In genomic region chr7:7122701-7123281, GRCh38 we compare ENCODE assay signal across 1 cellular context.
TF ChIP-seq lines count a peak whose summit lies in the region.

No MANE protein-coding gene starts in this region.

TF ChIP-seq in WTC11, 78 proteins besides CTCF, POLR2A, EP300 and RAD21 (continued from another document):
- no peak for TF ChIP-seq AFF4 (CRISPR knock-in tag; IDR thresholded peaks at IDR 0.05; ENCODE audit: borderline replicate concordance)
- no peak for TF ChIP-seq SMAD4 (CRISPR knock-in tag; IDR thresholded peaks at IDR 0.05)
- TF ChIP-seq ZNF138 (CRISPR knock-in tag; conservative IDR thresholded peaks at IDR 0.05), result no peak
- no peak for TF ChIP-seq RORB (CRISPR knock-in tag; IDR thresholded peaks at IDR 0.05)
- TF ChIP-seq FOXJ3 (CRISPR knock-in tag; IDR thresholded peaks at IDR 0.05; ENCODE audit: borderline replicate concordance), result no peak
- no peak for TF ChIP-seq RELA (CRISPR knock-in tag; IDR thresholded peaks at IDR 0.05; ENCODE audit: borderline replicate concordance)
- TF ChIP-seq PREB (CRISPR knock-in tag; IDR thresholded peaks at IDR 0.05; ENCODE audit: borderline replicate concordance), result no peak
